ENCODE assay signal across 23 cellular contexts in the genomic region with DNA sequence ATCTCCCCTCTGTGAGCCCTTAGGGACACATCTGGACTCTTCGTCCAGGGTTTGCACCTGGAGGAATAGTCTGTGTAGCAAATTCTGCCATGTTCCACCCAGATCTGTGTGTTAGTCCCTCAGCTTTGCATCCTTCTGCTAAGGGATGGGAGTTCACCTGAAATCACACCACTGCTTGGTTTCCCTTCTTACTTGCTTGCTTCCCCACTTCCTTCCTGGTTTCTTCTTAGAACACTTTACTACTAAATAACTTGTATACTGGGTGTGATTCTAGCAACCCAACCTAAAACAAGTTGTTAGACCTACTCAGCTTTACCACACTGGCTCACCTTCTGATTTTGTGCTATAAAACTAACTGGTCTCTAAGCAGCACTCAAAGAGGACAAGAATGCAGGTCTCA.
DNase-seq lines count a peak whose midpoint lies in the region; ATAC-seq, FAIRE-seq and TF ChIP-seq lines count a peak whose summit lies in the region.
"Had no signal": no experiment of that assay in that cellular context is flagged by ENCODE, and none has a peak within 500 bp of the region (broad histone marks: within the 10 kb centered on the region; RNA-seq: fewer than 3 reads in every experiment).

No MANE protein-coding gene starts in this region.

- H3K27me3 ChIP-seq in bronchial epithelial cell (ENCODE audit: control insufficient read depth, insufficient read depth, low read length) (no peaks in the 10 kb centered on the region), colonic mucosa (no peaks in the 10 kb centered on the region)
- H3K27me3 ChIP-seq: MG63, spleen, uterus had no signal

- peak; percentile 88 for FAIRE-seq in bronchial epithelial cell (lab: Jason Lieb, UNC)
- FAIRE-seq: GM12892, TTC549 had no signal

- peaks cover 8% of the 10 kb centered on the region for H3K36me3 Mint-ChIP-seq in activated T-cell treated with anti-CD3 and anti-CD28 coated beads, Interleukin-2, amount 50 U/mL, for 4 hours (ENCODE audit: insufficient read depth)
- peaks cover under 1% of the 10 kb centered on the region for H3K36me3 Mint-ChIP-seq in IgD-negative memory B cell
- H3K36me3 Mint-ChIP-seq in stimulated activated memory B cell treated with anti-CD40 and anti-IgM and Interleukin-4, amounts not matched to agents 10 μg/mL and 1 μg/mL and 100 μg/mL, for 72 hours, result peaks cover 14% of the 10 kb centered on the region

- peak overlapping the region; percentile 49 for H3K4me3 Mint-ChIP-seq in activated T-cell treated with anti-CD3 and anti-CD28 coated beads, Interleukin-2, amount 50 U/mL, for 4 hours
- peak overlapping the region; percentile 1 to 90 (median 73) for H3K4me3 Mint-ChIP-seq in IgD-negative memory B cell
- H3K4me3 Mint-ChIP-seq in stimulated activated memory B cell treated with anti-CD40 and anti-IgM and Interleukin-4, amounts not matched to agents 10 μg/mL and 1 μg/mL and 100 μg/mL, for 72 hours, result no peak overlapping the region

- H3K9ac ChIP-seq in colonic mucosa (ENCODE audit: low read depth in 2 of 2, low read length in 2 of 2), result no peak overlapping the region
- H3K9ac ChIP-seq: GM23248 had no signal

- peaks cover 16% of the 10 kb centered on the region for H3K9me3 Mint-ChIP-seq in activated T-cell treated with anti-CD3 and anti-CD28 coated beads, Interleukin-2, amount 50 U/mL, for 4 hours
- peaks cover under 1 to 7% (median 5%) of the 10 kb centered on the region in 3 donors for H3K9me3 Mint-ChIP-seq in IgD-negative memory B cell
- peaks cover 11% of the 10 kb centered on the region for H3K9me3 Mint-ChIP-seq in stimulated activated memory B cell treated with anti-CD40 and anti-IgM and Interleukin-4, amounts not matched to agents 10 μg/mL and 1 μg/mL and 100 μg/mL, for 72 hours

- no peaks in the 10 kb centered on the region for H3K27me3 Mint-ChIP-seq in activated T-cell treated with anti-CD3 and anti-CD28 coated beads, Interleukin-2, amount 50 U/mL, for 4 hours (ENCODE audit: low read depth)
- H3K27me3 Mint-ChIP-seq in IgD-negative memory B cell, result no peaks in the 10 kb centered on the region
- H3K27me3 Mint-ChIP-seq in stimulated activated memory B cell treated with anti-CD40 and anti-IgM and Interleukin-4, amounts not matched to agents 10 μg/mL and 1 μg/mL and 100 μg/mL, for 72 hours, result no peaks in the 10 kb centered on the region

- TF ChIP-seq CTCF in bronchial epithelial cell (IDR thresholded peaks at IDR 0.05; ENCODE audit: insufficient read depth, low read length, severe bottlenecking) (no peak), colonic mucosa (IDR thresholded peaks at IDR 0.05) (no peak)

- H3K27ac ChIP-seq in colonic mucosa, result no peak overlapping the region
- H3K27ac ChIP-seq: C4-2B, GM23248, HL-60, uterus had no signal

- H3K4me1 ChIP-seq in colonic mucosa, result no peaks in the 10 kb centered on the region
- H3K4me1 ChIP-seq: uterus had no signal

- H3K27ac Mint-ChIP-seq in IgD-negative memory B cell, result peak overlapping the region; percentile 6 to 92 (median 26)
- peak overlapping the region; percentile 58 for H3K27ac Mint-ChIP-seq in stimulated activated memory B cell treated with anti-CD40 and anti-IgM and Interleukin-4, amounts not matched to agents 10 μg/mL and 1 μg/mL and 100 μg/mL, for 72 hours

- H3K36me3 ChIP-seq in bronchial epithelial cell (ENCODE audit: control insufficient read depth, insufficient read depth, low read length) (no peaks in the 10 kb centered on the region), colonic mucosa (no peaks in the 10 kb centered on the region)
- H3K36me3 ChIP-seq: MG63, spleen, uterus had no signal

- H3K4me1 Mint-ChIP-seq in activated T-cell treated with anti-CD3 and anti-CD28 coated beads, Interleukin-2, amount 50 U/mL, for 4 hours (ENCODE audit: low read depth), result peaks cover 86% of the 10 kb centered on the region
- H3K4me1 Mint-ChIP-seq in IgD-negative memory B cell, result peaks cover 50 to 72% (median 68%) of the 10 kb centered on the region in 3 donors
- H3K4me1 Mint-ChIP-seq in stimulated activated memory B cell treated with anti-CD40 and anti-IgM and Interleukin-4, amounts not matched to agents 10 μg/mL and 1 μg/mL and 100 μg/mL, for 72 hours, result peaks cover 72% of the 10 kb centered on the region

- no peak for ATAC-seq in activated T-cell treated with anti-CD3 and anti-CD28 coated beads, Interleukin-2, amount 50 U/mL, for 4 hours
- ATAC-seq in stimulated activated memory B cell treated with anti-CD40 and anti-IgM and Interleukin-4, amounts not matched to agents 10 μg/mL and 1 μg/mL and 100 μg/mL, for 72 hours, result peak; percentile 63
- ATAC-seq: Right ventricle myocardium inferior had no signal

- no peak overlapping the region for H3K4me3 ChIP-seq in bronchial epithelial cell (ENCODE audit: low read depth, low read length)
- no peak overlapping the region for H3K4me3 ChIP-seq in colonic mucosa
- H3K4me3 ChIP-seq: GM23248, MG63, spleen, uterus had no signal

- DNase-seq in activated T-cell treated with anti-CD3 and anti-CD28 coated beads, Interleukin-2, amount 50 U/mL, for 4 hours, result no peak
- no peak for DNase-seq in activated T-cell treated with anti-CD3 and anti-CD28 coated beads for 4 hours
- no peak for DNase-seq in bronchial epithelial cell (ENCODE audit: low read depth)
- DNase-seq in NCI-H2227 treated with DMSO at 0.1 percent for 48 hours (lab: John Stamatoyannopoulos, UW), result no peak
- DNase-seq in colonic mucosa, result no peak
- no peak for DNase-seq in DMS53 treated with DMSO at 0.1 percent for 48 hours (lab: John Stamatoyannopoulos, UW; ENCODE audit: unreplicated experiment)
- DNase-seq: activated CD4-positive, alpha-beta T cell treated with anti-CD3 and anti-CD28 coated beads for 4 hours; DMS153; GM23248; MG63; NCI-H1417 treated with DMSO at 0.1 percent for 48 hours; NCI-H69; occipital lobe; spleen; stimulated activated CD4-positive, alpha-beta T cell treated with anti-CD3 and anti-CD28 coated beads, Interleukin-4, amount 100 ng/mL, for 24 hours; uterus had no signal

- intact Hi-C loops in colonic mucosa (cut with DNase I), result no loop called here

- H3K9me3 ChIP-seq in colonic mucosa, result no peaks in the 10 kb centered on the region
- H3K9me3 ChIP-seq: uterus had no signal
